1 cellular context compared by ENCODE assay signal in genomic region chr10:102611514-102612095, GRCh38.
TF ChIP-seq lines count a peak whose summit lies in the region.

No MANE protein-coding gene starts in this region.

TF ChIP-seq in HCT116, 20 proteins besides CTCF, POLR2A, EP300 and RAD21 (continued from another document):
- TF ChIP-seq, protein P1, sequence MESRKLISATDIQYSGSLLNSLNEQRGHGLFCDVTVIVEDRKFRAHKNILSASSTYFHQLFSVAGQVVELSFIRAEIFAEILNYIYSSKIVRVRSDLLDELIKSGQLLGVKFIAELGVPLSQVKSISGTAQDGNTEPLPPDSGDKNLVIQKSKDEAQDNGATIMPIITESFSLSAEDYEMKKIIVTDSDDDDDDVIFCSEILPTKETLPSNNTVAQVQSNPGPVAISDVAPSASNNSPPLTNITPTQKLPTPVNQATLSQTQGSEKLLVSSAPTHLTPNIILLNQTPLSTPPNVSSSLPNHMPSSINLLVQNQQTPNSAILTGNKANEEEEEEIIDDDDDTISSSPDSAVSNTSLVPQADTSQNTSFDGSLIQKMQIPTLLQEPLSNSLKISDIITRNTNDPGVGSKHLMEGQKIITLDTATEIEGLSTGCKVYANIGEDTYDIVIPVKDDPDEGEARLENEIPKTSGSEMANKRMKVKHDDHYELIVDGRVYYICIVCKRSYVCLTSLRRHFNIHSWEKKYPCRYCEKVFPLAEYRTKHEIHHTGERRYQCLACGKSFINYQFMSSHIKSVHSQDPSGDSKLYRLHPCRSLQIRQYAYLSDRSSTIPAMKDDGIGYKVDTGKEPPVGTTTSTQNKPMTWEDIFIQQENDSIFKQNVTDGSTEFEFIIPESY (IDR thresholded peaks at IDR 0.05; ENCODE audit: extremely low read depth, insufficient replicate concordance, low read length): no peak
- TF ChIP-seq EZH2phosphoT487 (IDR thresholded peaks at IDR 0.05; ENCODE audit: borderline replicate concordance) (no peak), SRF (IDR thresholded peaks at IDR 0.05; ENCODE audit: low read depth) (no peak), SP1 (IDR thresholded peaks at IDR 0.05; ENCODE audit: low read depth) (no peak), MAX (IDR thresholded peaks at IDR 0.05) (no peak), EGR1 (IDR thresholded peaks at IDR 0.05; ENCODE audit: low read depth) (no peak), ZNF274 (IDR thresholded peaks at IDR 0.05; ENCODE audit: low read depth, low read length) (no peak)
